Comparison of ENCODE assay signal across 1 cellular context in genomic region chr17:18246109-18246725, GRCh38.
TF ChIP-seq lines count a peak whose summit lies in the region.

No MANE protein-coding gene starts in this region.

TF ChIP-seq in K562, 482 proteins besides CTCF, POLR2A, EP300 and RAD21:
- peak; percentile 58 for TF ChIP-seq POLR2G (IDR thresholded peaks at IDR 0.05; ENCODE audit: low read depth, low read length)
- no peak for TF ChIP-seq DLX4 (CRISPR knock-in tag; IDR thresholded peaks at IDR 0.05)
- TF ChIP-seq RBFOX2 (IDR thresholded peaks at IDR 0.05; ENCODE audit: low read depth, low read length) = 0 out of 2 replicates have a peak, but pooled peaks have one; percentile 49
